ENCODE assay signal across 1 cellular context in the genomic region with DNA sequence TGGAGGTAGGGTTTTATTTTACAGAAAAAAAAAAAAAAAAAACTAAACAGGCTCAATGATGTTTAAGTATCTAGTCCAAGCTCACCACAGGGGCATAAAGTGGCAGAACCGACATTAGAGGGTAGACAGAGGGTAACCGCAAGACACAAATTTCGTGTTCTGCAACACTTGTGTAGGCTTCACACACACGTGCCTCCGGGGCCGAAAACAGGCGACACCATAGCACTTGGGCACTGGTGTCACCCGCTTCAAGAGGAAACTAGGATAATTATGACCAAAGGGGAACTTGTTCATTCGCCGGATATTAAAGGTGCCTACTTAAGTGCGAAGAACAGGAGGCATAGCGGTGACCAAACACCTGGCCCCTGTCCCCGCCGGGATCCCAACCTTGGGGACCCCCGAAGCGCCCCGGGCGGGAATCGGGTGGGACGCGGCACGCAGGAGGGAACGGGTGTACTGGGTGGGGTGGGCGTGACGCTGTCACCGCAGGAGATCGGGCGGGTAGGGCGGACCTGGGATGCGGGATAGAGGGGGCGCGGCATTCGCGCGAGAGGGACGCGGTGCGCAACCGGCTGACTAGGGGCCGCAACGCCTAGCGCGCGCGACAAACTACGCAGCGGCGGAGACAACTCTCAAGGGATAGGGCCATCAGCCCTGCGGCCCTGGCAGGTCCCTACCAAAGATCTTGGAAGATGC.
TF ChIP-seq lines count a peak whose summit lies in the region.

No MANE protein-coding gene starts in this region.

TF ChIP-seq in endothelial cell of umbilical vein, 7 proteins besides CTCF, POLR2A, EP300 and RAD21:
- no peak for TF ChIP-seq FOS (IDR thresholded peaks at IDR 0.05; ENCODE audit: borderline replicate concordance, insufficient read depth, low read length)
- no peak for TF ChIP-seq MYC (IDR thresholded peaks at IDR 0.05; ENCODE audit: low read depth, low read length)
- TF ChIP-seq POLR2AphosphoS5 (IDR thresholded peaks at IDR 0.05; ENCODE audit: insufficient read depth, low read depth, low read length) = no peak
- TF ChIP-seq JUN (IDR thresholded peaks at IDR 0.05; ENCODE audit: borderline replicate concordance, insufficient read depth, insufficient read length, low read depth) = no peak
- TF ChIP-seq, protein P1, sequence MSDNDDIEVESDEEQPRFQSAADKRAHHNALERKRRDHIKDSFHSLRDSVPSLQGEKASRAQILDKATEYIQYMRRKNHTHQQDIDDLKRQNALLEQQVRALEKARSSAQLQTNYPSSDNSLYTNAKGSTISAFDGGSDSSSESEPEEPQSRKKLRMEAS (IDR thresholded peaks at IDR 0.05; ENCODE audit: insufficient read depth, insufficient read length) = no peak
- TF ChIP-seq EZH2 (IDR thresholded peaks at IDR 0.05; ENCODE audit: borderline replicate concordance, low read depth, low read length, severe bottlenecking) = no peak
- no peak for TF ChIP-seq GATA2 (IDR thresholded peaks at IDR 0.05; ENCODE audit: insufficient read depth, insufficient read length, low read depth, low read length)
